Comparison of ENCODE assay signal across 8 cellular contexts in the genomic region with DNA sequence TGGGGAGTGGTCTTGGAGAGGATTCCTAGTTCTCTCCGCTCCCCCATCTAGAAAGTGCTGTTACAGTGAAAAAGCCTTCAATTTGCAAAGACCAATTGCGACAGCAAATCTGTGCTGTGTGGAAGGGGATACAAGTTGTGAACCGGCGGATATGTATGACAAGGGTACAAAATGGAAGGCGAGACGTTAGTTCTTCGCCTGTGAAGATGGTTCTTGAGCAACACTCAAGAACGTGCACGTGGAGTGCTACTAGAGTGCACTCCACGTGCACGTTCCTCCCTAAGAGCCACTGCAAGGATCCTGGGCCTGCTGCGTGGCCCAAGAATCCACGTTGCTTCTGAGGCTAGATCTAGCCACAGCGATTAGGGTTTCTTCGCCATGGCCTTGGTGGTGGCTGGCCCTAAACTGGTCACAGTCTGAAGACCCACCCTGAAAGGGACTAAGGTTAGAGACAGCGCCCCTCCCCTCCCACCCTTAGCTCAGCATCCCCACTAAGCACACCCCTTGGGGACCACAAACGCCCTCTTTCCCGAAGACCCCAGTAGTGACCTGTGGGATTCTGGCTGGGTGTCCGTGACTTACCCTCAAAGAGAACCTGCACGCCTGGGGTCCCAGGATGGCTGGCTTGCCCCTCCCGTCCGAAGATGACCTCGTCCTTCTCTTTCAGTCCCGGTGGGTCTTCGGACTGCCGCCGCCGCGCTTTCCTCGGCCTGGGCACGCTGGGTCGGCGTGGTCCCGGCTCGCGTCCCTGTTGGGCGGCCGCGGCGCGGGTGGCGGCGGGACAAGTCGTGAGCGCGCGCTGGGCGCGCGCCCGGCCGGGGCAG. TPM values are rescaled to one million over a fixed set of nuclear protein-coding genes. Genes with fewer than 3 reads are reported as not detected.
DNase-seq lines count a peak whose midpoint lies in the region; ATAC-seq, FAIRE-seq and TF ChIP-seq lines count a peak whose summit lies in the region.

No MANE protein-coding gene starts in this region.

- H3K27me3 ChIP-seq in HL-60 (ENCODE audit: insufficient read depth, poor library complexity, severe bottlenecking) (no peaks in the 10 kb centered on the region), lower lobe of right lung (ENCODE audit: low read depth) (no peaks in the 10 kb centered on the region), testis (no peaks in the 10 kb centered on the region)

- 81% methylated on average over 16 of the region's 52 CpGs for WGBS in A549 (ENCODE audit: missing lambda C conversion rate)
- WGBS in testis, 2 donors, result 31 to 56% methylated on average over 13 to 43 of the region's 52 CpGs

- no peak for TF ChIP-seq EP300 in A549 (IDR thresholded peaks at IDR 0.05)

- H3K4me2 ChIP-seq in A549, result peak overlapping the region; percentile 87

- no peaks in the 10 kb centered on the region for H3K27me3 Mint-ChIP-seq in activated naive CD8-positive, alpha-beta T cell treated with anti-CD3 and anti-CD28 coated beads for 36 hours

- H3K36me3 Mint-ChIP-seq in activated naive CD8-positive, alpha-beta T cell treated with anti-CD3 and anti-CD28 coated beads for 36 hours, result peaks cover 56% of the 10 kb centered on the region

- peak in 1 of 2 experiments; percentile 2; a peak in 1 of 6 replicates for ATAC-seq in A549
- ATAC-seq in lower lobe of right lung, result peak in 1 of 2 donors; percentile 5
- no peak for ATAC-seq in GM19035 (IDR thresholded peaks at IDR 0.05; ENCODE audit: unreplicated experiment)
- ATAC-seq in GM18502 (IDR thresholded peaks at IDR 0.05; ENCODE audit: poor library complexity, unreplicated experiment), result no peak

- peaks cover 2% of the 10 kb centered on the region for H3K9me3 Mint-ChIP-seq in activated naive CD8-positive, alpha-beta T cell treated with anti-CD3 and anti-CD28 coated beads for 36 hours

- no peak for FAIRE-seq in A549 (lab: Jason Lieb, UNC)

- H3K4me1 ChIP-seq in A549 (0 out of 3 replicates have a peak, but pooled peaks cover 18% of the 10 kb centered on the region), lower lobe of right lung (peaks cover 16% of the 10 kb centered on the region), testis (no peaks in the 10 kb centered on the region)

- CTCF ChIA-PET in A549 (lab: Yijun Ruan, JAX), result interaction anchor here (1.2 to 1.4 kb wide), 3 partner anchors 11 to 123 kb away, joined by 3 read pairs; a partner anchor contains a TSS

- H3K9me3 ChIP-seq in A549 (no peaks in the 10 kb centered on the region), lower lobe of right lung (no peaks in the 10 kb centered on the region), testis (no peaks in the 10 kb centered on the region)

- no peak for TF ChIP-seq RAD21 in A549 (conservative IDR thresholded peaks at IDR 0.05 in 1 of 2, IDR thresholded peaks at IDR 0.05 in 1 of 2)

- TF ChIP-seq CTCF in A549 (IDR thresholded peaks at IDR 0.05) (no peak), HL-60 (IDR thresholded peaks at IDR 0.05; ENCODE audit: insufficient read depth, low read length) (no peak), lower lobe of right lung (IDR thresholded peaks at IDR 0.05) (no peak), testis (IDR thresholded peaks at IDR 0.05) (no peak)

- H3K36me3 ChIP-seq in lower lobe of right lung (no peaks in the 10 kb centered on the region), testis (ENCODE audit: low read depth, missing control alignments) (no peaks in the 10 kb centered on the region)

- TF ChIP-seq POLR2A in A549 (IDR thresholded peaks at IDR 0.05; ENCODE audit: low read length), result peak; percentile 47; the same call in 1 of the 2 replicates
- TF ChIP-seq POLR2A in testis (IDR thresholded peaks at IDR 0.05), result no peak

- H3K4me3 ChIP-seq in A549 (peak overlapping the region; percentile 63), HL-60 (replicated peaks; ENCODE audit: insufficient read depth, low read length) (peak overlapping the region; percentile 76), lower lobe of right lung (peak overlapping the region; percentile 91), testis (peak overlapping the region; percentile 79 to 96)

- POLR2A ChIA-PET in A549 (lab: Yijun Ruan, JAX), result interaction anchor here (0.6 to 2.2 kb wide), 3 partner anchors 249 to 1413 kb away, joined by 3 to 9 read pairs (median 4); a partner anchor contains a TSS

- H3K27ac ChIP-seq in A549, result peak overlapping the region; percentile 79 to 89
- peak overlapping the region; percentile 92 for H3K27ac ChIP-seq in HL-60 (replicated peaks)
- H3K27ac ChIP-seq in lower lobe of right lung, result peak overlapping the region; percentile 90
- H3K27ac ChIP-seq in testis, result peak overlapping the region in 1 of 2 donors; percentile 91

- peak overlapping the region; percentile 85 for H3K4me3 Mint-ChIP-seq in activated naive CD8-positive, alpha-beta T cell treated with anti-CD3 and anti-CD28 coated beads for 36 hours

- DNase-seq in A549 (ENCODE audit: low read depth in 1 of 2, low spot score in 1 of 2), result peak in 1 of 2 experiments; percentile 15
- no peak for DNase-seq in HL-60 (ENCODE audit: low read depth in 1 of 2, low spot score in 1 of 2)
- peak; percentile 28 for DNase-seq in activated naive CD8-positive, alpha-beta T cell treated with anti-CD3 and anti-CD28 coated beads for 36 hours
- DNase-seq in lower lobe of right lung, result no peak
- no peak for DNase-seq in testis
- no peak for DNase-seq in NCI-H2171 treated with DMSO at 0.1 percent for 48 hours (lab: John Stamatoyannopoulos, UW)

- peak overlapping the region; percentile 91 for H3K27ac Mint-ChIP-seq in activated naive CD8-positive, alpha-beta T cell treated with anti-CD3 and anti-CD28 coated beads for 36 hours

- intact Hi-C loops in lower lobe of right lung (cut with DNase I), result no loop called here
- intact Hi-C loops in testis (cut with DNase I; ENCODE audit: low total_unique reads), result no loop called here

- H3K4me1 Mint-ChIP-seq in activated naive CD8-positive, alpha-beta T cell treated with anti-CD3 and anti-CD28 coated beads for 36 hours, result peaks cover 46% of the 10 kb centered on the region

TF ChIP-seq in A549, 52 proteins besides CTCF, POLR2A, EP300 and RAD21:
- TF ChIP-seq, protein P1, sequence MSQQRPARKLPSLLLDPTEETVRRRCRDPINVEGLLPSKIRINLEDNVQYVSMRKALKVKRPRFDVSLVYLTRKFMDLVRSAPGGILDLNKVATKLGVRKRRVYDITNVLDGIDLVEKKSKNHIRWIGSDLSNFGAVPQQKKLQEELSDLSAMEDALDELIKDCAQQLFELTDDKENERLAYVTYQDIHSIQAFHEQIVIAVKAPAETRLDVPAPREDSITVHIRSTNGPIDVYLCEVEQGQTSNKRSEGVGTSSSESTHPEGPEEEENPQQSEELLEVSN (IDR thresholded peaks at IDR 0.05; ENCODE audit: borderline replicate concordance, low read depth), result peak; percentile 60; the same call in 1 of the 2 replicates
- TF ChIP-seq, protein P2, sequence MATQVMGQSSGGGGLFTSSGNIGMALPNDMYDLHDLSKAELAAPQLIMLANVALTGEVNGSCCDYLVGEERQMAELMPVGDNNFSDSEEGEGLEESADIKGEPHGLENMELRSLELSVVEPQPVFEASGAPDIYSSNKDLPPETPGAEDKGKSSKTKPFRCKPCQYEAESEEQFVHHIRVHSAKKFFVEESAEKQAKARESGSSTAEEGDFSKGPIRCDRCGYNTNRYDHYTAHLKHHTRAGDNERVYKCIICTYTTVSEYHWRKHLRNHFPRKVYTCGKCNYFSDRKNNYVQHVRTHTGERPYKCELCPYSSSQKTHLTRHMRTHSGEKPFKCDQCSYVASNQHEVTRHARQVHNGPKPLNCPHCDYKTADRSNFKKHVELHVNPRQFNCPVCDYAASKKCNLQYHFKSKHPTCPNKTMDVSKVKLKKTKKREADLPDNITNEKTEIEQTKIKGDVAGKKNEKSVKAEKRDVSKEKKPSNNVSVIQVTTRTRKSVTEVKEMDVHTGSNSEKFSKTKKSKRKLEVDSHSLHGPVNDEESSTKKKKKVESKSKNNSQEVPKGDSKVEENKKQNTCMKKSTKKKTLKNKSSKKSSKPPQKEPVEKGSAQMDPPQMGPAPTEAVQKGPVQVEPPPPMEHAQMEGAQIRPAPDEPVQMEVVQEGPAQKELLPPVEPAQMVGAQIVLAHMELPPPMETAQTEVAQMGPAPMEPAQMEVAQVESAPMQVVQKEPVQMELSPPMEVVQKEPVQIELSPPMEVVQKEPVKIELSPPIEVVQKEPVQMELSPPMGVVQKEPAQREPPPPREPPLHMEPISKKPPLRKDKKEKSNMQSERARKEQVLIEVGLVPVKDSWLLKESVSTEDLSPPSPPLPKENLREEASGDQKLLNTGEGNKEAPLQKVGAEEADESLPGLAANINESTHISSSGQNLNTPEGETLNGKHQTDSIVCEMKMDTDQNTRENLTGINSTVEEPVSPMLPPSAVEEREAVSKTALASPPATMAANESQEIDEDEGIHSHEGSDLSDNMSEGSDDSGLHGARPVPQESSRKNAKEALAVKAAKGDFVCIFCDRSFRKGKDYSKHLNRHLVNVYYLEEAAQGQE (IDR thresholded peaks at IDR 0.05), result no peak
- TF ChIP-seq, protein P3, sequence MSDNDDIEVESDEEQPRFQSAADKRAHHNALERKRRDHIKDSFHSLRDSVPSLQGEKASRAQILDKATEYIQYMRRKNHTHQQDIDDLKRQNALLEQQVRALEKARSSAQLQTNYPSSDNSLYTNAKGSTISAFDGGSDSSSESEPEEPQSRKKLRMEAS (IDR thresholded peaks at IDR 0.05), result peak; percentile 25; the same call in 1 of the 2 replicates

RNA-seq across cellular contexts. Expression of a gene that starts 0.5 kb away (rescaled TPM):
- polyA plus RNA-seq in A549 (2011; rRNA removed) (2.6 and 2.9 TPM in 2 replicates), A549 (2017; fragmentation: RNase III; extraction: RNeasy Plus Mini Kit Qiagen cat#74134 plus additional on column Dnase treatment) (2.3 to 2.4 TPM (median 2.4 TPM) in 3 replicates), testis (ENCODE audit: insufficient read depth, low read depth, low replicate concordance) (22.3 TPM)
- polyA plus RNA-seq in A549 (2012; cell fraction: cytosol; rRNA removed), result 0.67 and 1.0 TPM in 2 replicates
- polyA plus RNA-seq in A549 (2012; cell fraction: nucleus; rRNA removed), result 1.1 and 1.4 TPM in 2 replicates
- polyA minus RNA-seq in A549 (2011; rRNA and poly(A)+ RNA removed), result 2.8 and 3.5 TPM in 2 replicates
- total RNA-seq in activated naive CD8-positive, alpha-beta T cell treated with anti-CD3 and anti-CD28 coated beads for 36 hours, result 10 to 100 TPM; 44.4 to 46.5 TPM
- total RNA-seq in lower lobe of right lung (34.3 TPM), testis (10 to 100 TPM; 25.8 to 39.5 TPM)
